ENCODE assay signal across 11 cellular contexts in the genomic region with DNA sequence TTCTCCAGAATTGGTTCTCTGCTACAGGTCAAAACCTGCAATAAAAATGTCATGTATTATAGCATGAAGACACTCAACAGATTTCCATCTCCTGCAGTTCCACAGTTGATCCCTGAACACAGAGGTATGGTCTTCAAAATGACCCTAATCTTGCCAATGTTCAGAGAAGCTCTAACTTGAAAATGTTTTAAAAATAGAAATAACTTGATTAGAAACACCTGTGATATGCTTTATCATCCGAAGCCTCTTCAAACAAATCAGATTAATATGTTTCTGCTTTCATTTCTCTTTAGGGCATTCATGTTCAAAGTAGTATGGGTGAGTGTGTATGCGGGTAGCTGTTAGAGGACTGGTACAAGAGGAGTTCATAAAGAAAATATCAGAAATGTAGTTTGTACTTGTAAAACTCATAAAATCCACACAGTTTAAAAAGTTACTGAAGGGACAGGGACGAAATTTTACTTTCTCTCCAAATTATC.
DNase-seq lines count a peak whose midpoint lies in the region; ATAC-seq, FAIRE-seq and TF ChIP-seq lines count a peak whose summit lies in the region.
"Had no signal": no experiment of that assay in that cellular context is flagged by ENCODE, and none has a peak within 500 bp of the region (broad histone marks: within the 10 kb centered on the region; RNA-seq: fewer than 3 reads in every experiment).

No MANE protein-coding gene starts in this region.

- no peaks in the 10 kb centered on the region; the same call in 1 of the 2 replicates for H4K20me1 ChIP-seq in HepG2 (ENCODE audit: insufficient read depth, low read length)
- H4K20me1 ChIP-seq in GM23338 (replicated peaks; ENCODE audit: insufficient read depth) = peaks cover 25% of the 10 kb centered on the region

- H3K4me2 ChIP-seq in HepG2 (ENCODE audit: low read depth, low read length) (peak overlapping the region; percentile 25; the same call in 1 of the 2 replicates), GM23338 (no peak overlapping the region)

- peaks cover 3% of the 10 kb centered on the region; the same call in 1 of the 2 replicates for H3F3A ChIP-seq in GM23338 (replicated peaks; ENCODE audit: low read depth)

- peak overlapping the region; percentile 8 for H3K27ac ChIP-seq in HepG2 (ENCODE audit: extremely low read length, insufficient read depth, low read length)
- no peak overlapping the region for H3K27ac ChIP-seq in right lobe of liver
- peak overlapping the region in 3 of 4 donors; percentile 93 to 98 (median 95) for H3K27ac ChIP-seq in esophagus squamous epithelium
- H3K27ac ChIP-seq in vagina = peak overlapping the region; percentile 37
- no peak overlapping the region for H3K27ac ChIP-seq in A673 (ENCODE audit: low read depth, low read length, poor library complexity, severe bottlenecking)
- no peak overlapping the region for H3K27ac ChIP-seq in GM23338 (ENCODE audit: low read depth)
- H3K27ac ChIP-seq: foreskin keratinocyte had no signal

- TF ChIP-seq CTCF in HepG2 (CRISPR knock-in tag; IDR thresholded peaks at IDR 0.05) = no peak
- no peak for TF ChIP-seq CTCF in right lobe of liver (IDR thresholded peaks at IDR 0.05)
- TF ChIP-seq CTCF in esophagus squamous epithelium (IDR thresholded peaks at IDR 0.05) = no peak
- no peak for TF ChIP-seq CTCF in vagina (IDR thresholded peaks at IDR 0.05)
- TF ChIP-seq CTCF in A673 (conservative IDR thresholded peaks at IDR 0.05; ENCODE audit: low read depth, low read length) = no peak
- TF ChIP-seq CTCF in GM23338 (conservative IDR thresholded peaks at IDR 0.05; ENCODE audit: low read depth in 2 of 2) = no peak

- no peak overlapping the region for H2AFZ ChIP-seq in HepG2 (ENCODE audit: low read length)
- H2AFZ ChIP-seq in GM23338 = no peak overlapping the region

- BruUV-seq in HepG2 (replicated peaks; lab: Mats Ljungman, UMichigan) (no TSS peak), A673 (replicated peaks; lab: Mats Ljungman, UMichigan) (no TSS peak)

- H3K4me1 ChIP-seq in HepG2 (ENCODE audit: insufficient read depth, low read length) = peaks cover 52% of the 10 kb centered on the region
- no peaks in the 10 kb centered on the region for H3K4me1 ChIP-seq in right lobe of liver
- H3K4me1 ChIP-seq in esophagus squamous epithelium = peaks cover 0 to 86% (median 8%) of the 10 kb centered on the region in 3 donors
- H3K4me1 ChIP-seq in vagina = peaks cover 38% of the 10 kb centered on the region
- peaks cover 59% of the 10 kb centered on the region for H3K4me1 ChIP-seq in A673 (ENCODE audit: insufficient read depth, low read length, poor library complexity, severe bottlenecking)
- H3K4me1 ChIP-seq in GM23338 (ENCODE audit: insufficient read depth) = peaks cover 25% of the 10 kb centered on the region

- H3K36me3 ChIP-seq in HepG2 (replicated peaks in 1 of 2; ENCODE audit: control insufficient read depth in 1 of 2, insufficient read depth in 2 of 2, low read length in 2 of 2) = peaks cover 0 to 9% of the 10 kb centered on the region in 2 experiments; a peak in 1 of 5 replicates
- H3K36me3 ChIP-seq in right lobe of liver = no peaks in the 10 kb centered on the region
- H3K36me3 ChIP-seq in esophagus squamous epithelium = no peaks in the 10 kb centered on the region
- no peaks in the 10 kb centered on the region for H3K36me3 ChIP-seq in vagina
- H3K36me3 ChIP-seq in A673 (ENCODE audit: insufficient read depth, low read length, poor library complexity, severe bottlenecking) = peaks cover 21% of the 10 kb centered on the region
- H3K36me3 ChIP-seq in GM23338 (ENCODE audit: insufficient read depth) = no peaks in the 10 kb centered on the region

- ATAC-seq in HepG2 (peak; percentile 45; the same call in 2 of the 3 replicates), right lobe of liver (no peak), left lobe of liver (no peak), GM23338 (no peak)
- ATAC-seq: foreskin keratinocyte had no signal

- WGBS in HepG2 (ENCODE audit: low lambda C conversion rate) = 86% methylated on average over 3 of the region's 3 CpGs
- WGBS in right lobe of liver (ENCODE audit: insufficient coverage, low coverage, low lambda C conversion rate, missing lambda C conversion rate) = 87% methylated on average over 3 of the region's 3 CpGs
- WGBS in esophagus squamous epithelium, 2 donors = 37 to 41% methylated on average over 3 of the region's 3 CpGs

- no peak overlapping the region for H3K9ac ChIP-seq in HepG2 (ENCODE audit: insufficient read depth, low read depth, low read length)

- H3K36me3 Mint-ChIP-seq in GM23338 (ENCODE audit: low read depth) = no peaks in the 10 kb centered on the region

- no peak overlapping the region for H3K4me3 ChIP-seq in HepG2 (replicated peaks in 1 of 3; ENCODE audit: insufficient read depth in 1 of 3, low read depth in 2 of 3, low read length in 3 of 3)
- no peak overlapping the region for H3K4me3 ChIP-seq in right lobe of liver
- H3K4me3 ChIP-seq in esophagus squamous epithelium = peak overlapping the region in 3 of 4 donors; percentile 16 to 19 (median 19)
- H3K4me3 ChIP-seq in vagina = no peak overlapping the region
- H3K4me3 ChIP-seq in A673 (ENCODE audit: low read depth, low read length, poor library complexity, severe bottlenecking) = no peak overlapping the region
- no peak overlapping the region for H3K4me3 ChIP-seq in GM23338

- H3K27me3 Mint-ChIP-seq in GM23338 (ENCODE audit: insufficient read depth, low read depth, poor library complexity) = no peaks in the 10 kb centered on the region

- in situ Hi-C loops in HepG2 (cut with HindIII; ENCODE audit: extremely low pct_ligation_motif_present, low pct_unique_long_range_greater_than_20kb) = no loop called here

- no peaks in the 10 kb centered on the region for H3K9me3 Mint-ChIP-seq in GM23338

- TF ChIP-seq EP300 in HepG2 (IDR thresholded peaks at IDR 0.05; ENCODE audit: low read depth in 2 of 2, low read length in 2 of 2) (no peak), HepG2 (CRISPR knock-in tag; IDR thresholded peaks at IDR 0.05; ENCODE audit: borderline replicate concordance) (no peak)

- no peak for FAIRE-seq in HepG2 (lab: Jason Lieb, UNC)

- DNase-seq in HepG2 (ENCODE audit: low spot score) (no peak), right lobe of liver (no peak), RPMI7951 (ENCODE audit: low read depth) (peak; percentile 31), esophagus squamous epithelium (lab: John Stamatoyannopoulos, UW) (no peak), vagina (ENCODE audit: extremely low spot score in 2 of 2) (no peak), A673 (ENCODE audit: low spot score) (no peak), left lobe of liver (ENCODE audit: low spot score) (no peak), GM23338 (ENCODE audit: low spot score) (no peak)
- DNase-seq: COR-L47, foreskin keratinocyte, NCI-H774 had no signal

- peaks cover 100% of the 10 kb centered on the region for H3K79me2 ChIP-seq in HepG2 (ENCODE audit: insufficient read depth, low read length)
- H3K79me2 ChIP-seq in GM23338 (replicated peaks; ENCODE audit: insufficient read depth) = peaks cover 75% of the 10 kb centered on the region

- H3K9me2 ChIP-seq in GM23338 (ENCODE audit: insufficient read depth) = no peaks in the 10 kb centered on the region

- TF ChIP-seq RAD21 in HepG2 (CRISPR knock-in tag; IDR thresholded peaks at IDR 0.05) = no peak

- H3K9me3 ChIP-seq in HepG2 (ENCODE audit: low read length) (no peaks in the 10 kb centered on the region), right lobe of liver (no peaks in the 10 kb centered on the region), esophagus squamous epithelium (no peaks in the 10 kb centered on the region), vagina (no peaks in the 10 kb centered on the region), A673 (ENCODE audit: low read depth, low read length, poor library complexity, severe bottlenecking) (no peaks in the 10 kb centered on the region)

- intact Hi-C loops in HepG2 (cut with micrococcal nuclease; ENCODE audit: unreplicated experiment) (no loop called here), right lobe of liver (cut with DNase I) (no loop called here), esophagus squamous epithelium (cut with DNase I) (no loop called here), vagina (cut with DNase I) (no loop called here), A673 (cut with micrococcal nuclease; ENCODE audit: unreplicated experiment) (no loop called here)

- H3K27me3 ChIP-seq in HepG2 (ENCODE audit: control insufficient read depth in 1 of 2, insufficient read depth in 2 of 2, low read length in 2 of 2) (no peaks in the 10 kb centered on the region), right lobe of liver (no peaks in the 10 kb centered on the region), esophagus squamous epithelium (peaks cover 0 to 33% (median 0%) of the 10 kb centered on the region in 4 donors), vagina (no peaks in the 10 kb centered on the region), A673 (replicated peaks; ENCODE audit: insufficient read depth, low read depth, low read length, poor library complexity) (no peaks in the 10 kb centered on the region), GM23338 (ENCODE audit: insufficient read depth) (peaks cover 28% of the 10 kb centered on the region)
- H3K27me3 ChIP-seq: foreskin keratinocyte had no signal

- peaks cover 22% of the 10 kb centered on the region for H3K4me1 Mint-ChIP-seq in GM23338

- CTCF ChIA-PET in HepG2 (lab: Yijun Ruan, JAX; ENCODE audit: low intra/inter-chr PET ratio, low total read pairs) (no interaction called here), A673 (lab: Charles Lee) (no interaction called here)

- POLR2A ChIA-PET in HepG2 (lab: Yijun Ruan, JAX) = interaction anchor here (1.1 to 1.3 kb wide), 2 partner anchors 49 to 50 kb away, joined by 3 to 4 read pairs; no protein-coding TSS in a partner anchor
- POLR2A ChIA-PET in A673 (lab: Charles Lee; ENCODE audit: low non-redundant PET) = no interaction called here

- H3K4me3 Mint-ChIP-seq in GM23338 = no peak overlapping the region

- H3K27ac Mint-ChIP-seq in GM23338 = no peak overlapping the region

- TF ChIP-seq POLR2A in HepG2 (IDR thresholded peaks at IDR 0.05; ENCODE audit: insufficient read depth in 1 of 2, low read depth in 2 of 2, low read length in 2 of 2) (no peak), right lobe of liver (IDR thresholded peaks at IDR 0.05) (no peak), esophagus squamous epithelium (IDR thresholded peaks at IDR 0.05) (no peak), vagina (IDR thresholded peaks at IDR 0.05) (no peak)

TF ChIP-seq in HepG2, 621 proteins besides CTCF, POLR2A, EP300 and RAD21 (continues in another document):
- no peak for TF ChIP-seq TAF15 (IDR thresholded peaks at IDR 0.05; ENCODE audit: low read depth, low read length, poor library complexity, severe bottlenecking)

TF ChIP-seq in GM23338, 12 proteins besides CTCF, POLR2A, EP300 and RAD21 (continues in another document):
- no peak for TF ChIP-seq EZH2 (IDR thresholded peaks at IDR 0.05; ENCODE audit: low read depth, unreplicated experiment)
- TF ChIP-seq POLR2AphosphoS5 (IDR thresholded peaks at IDR 0.05; ENCODE audit: low read depth) = no peak

Comparison
In these comparisons a context has a peak if more than half of its experiments do, and no peak if none do; other contexts are left out.
1. H3K27ac ChIP-seq: peak in HepG2 (single experiment), esophagus squamous epithelium (3 of 4) and vagina (single experiment); none in right lobe of liver (0 of 3), A673 (single experiment) and GM23338 (single experiment).
2. H3K4me3 ChIP-seq: peak in esophagus squamous epithelium (3 of 4); none in HepG2 (0 of 3), right lobe of liver (0 of 3), vagina (0 of 2), A673 (single experiment) and GM23338 (single experiment).